ENCODE assay signal across 1 cellular context in the genomic region with DNA sequence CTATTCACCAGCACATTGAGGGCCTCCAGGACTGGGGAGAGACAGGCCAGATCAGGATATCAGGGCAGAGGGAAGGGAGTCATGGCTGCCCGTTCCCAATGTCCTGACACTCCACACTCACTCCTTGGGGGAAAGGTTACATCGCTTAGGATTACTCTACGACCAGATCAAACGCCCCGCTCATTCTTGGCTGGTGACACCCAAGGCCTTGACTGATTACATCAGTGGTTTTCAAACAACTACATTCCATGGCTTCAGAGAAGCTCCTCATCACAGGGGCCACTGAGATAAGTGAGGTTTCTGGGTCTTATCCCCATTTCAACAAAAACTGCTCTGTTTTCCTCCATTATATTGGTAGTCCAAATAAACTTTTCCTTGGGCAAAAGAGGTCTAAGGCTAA.
A peak's percentile ranks its signal among the peaks of the same experiment; 100 is the strongest.
TF ChIP-seq lines count a peak whose summit lies in the region.

No MANE protein-coding gene starts in this region.

TF ChIP-seq in WTC11, 78 proteins besides CTCF, POLR2A, EP300 and RAD21:
- peak; percentile 86 for TF ChIP-seq GABPB1 (CRISPR knock-in tag; IDR thresholded peaks at IDR 0.05)
- TF ChIP-seq FOXJ3 (CRISPR knock-in tag; IDR thresholded peaks at IDR 0.05; ENCODE audit: borderline replicate concordance): no peak
TF ChIP-seq in WTC11: peak in this region for 1.
